In genomic region chr7:52260046-52260665, GRCh38 we compare ENCODE assay signal across 12 cellular contexts.
A peak's percentile ranks its signal among the peaks of the same experiment; 100 is the strongest.
DNase-seq lines count a peak whose midpoint lies in the region; ATAC-seq and TF ChIP-seq lines count a peak whose summit lies in the region.
"Had no signal": no experiment of that assay in that cellular context is flagged by ENCODE, and none has a peak within 500 bp of the region (broad histone marks: within the 10 kb centered on the region; RNA-seq: fewer than 3 reads in every experiment).

No MANE protein-coding gene starts in this region.

- intact Hi-C loops in left lung (cut with DNase I) (no loop called here), body of pancreas (cut with DNase I) (no loop called here)

- TF ChIP-seq POLR2A in body of pancreas (IDR thresholded peaks at IDR 0.05): no peak

- H3K4me1 ChIP-seq in left lung: no peaks in the 10 kb centered on the region
- H3K4me1 ChIP-seq in body of pancreas: no peaks in the 10 kb centered on the region

- H3K27me3 ChIP-seq in left lung (no peaks in the 10 kb centered on the region), body of pancreas (no peaks in the 10 kb centered on the region)

- peak; percentile 46 for DNase-seq in COR-L47 (lab: John Stamatoyannopoulos, UW)
- DNase-seq in HuH-7 (ENCODE audit: low spot score): peak; percentile 29
- DNase-seq in SK-MEL-5 (ENCODE audit: low read depth, low spot score): peak; percentile 63
- DNase-seq in left lung: no peak
- DNase-seq in body of pancreas: no peak
- DNase-seq in hypothalamus (lab: John Stamatoyannopoulos, UW): no peak
- no peak for DNase-seq in dermis blood vessel endothelial cell
- DNase-seq: activated CD4-positive, alpha-beta T cell treated with anti-CD3 and anti-CD28 coated beads, Interleukin-2, amount 10 ng/mL, durations not matched to agents 7 days and 5 days; CD4-positive, alpha-beta T cell; MM.1S; stimulated activated naive CD8-positive, alpha-beta T cell treated with anti-CD3 and anti-CD28 coated beads, Interleukin-15, amount 100 ng/mL, for 72 hours had no signal

- TF ChIP-seq CTCF in left lung (IDR thresholded peaks at IDR 0.05) (no peak), body of pancreas (IDR thresholded peaks at IDR 0.05) (peak in 3 of 7 experiments; percentile 6 to 11 (median 7))

- H3K9me3 ChIP-seq in left lung: peaks cover 0 to 11% of the 10 kb centered on the region in 2 donors
- no peaks in the 10 kb centered on the region for H3K9me3 ChIP-seq in body of pancreas

- H3K27ac ChIP-seq in left lung (no peak overlapping the region), body of pancreas (no peak overlapping the region)

- 53 to 71% methylated on average over 6 of the region's 6 CpGs for WGBS in body of pancreas, 2 donors

- no peak overlapping the region for H3K4me3 ChIP-seq in left lung
- H3K4me3 ChIP-seq in body of pancreas: no peak overlapping the region

- peak; percentile 45 for ATAC-seq in left lung
- no peak for ATAC-seq in body of pancreas
- ATAC-seq in HG02623 (IDR thresholded peaks at IDR 0.05; ENCODE audit: unreplicated experiment): no peak
- ATAC-seq: stimulated activated naive CD8-positive, alpha-beta T cell treated with anti-CD3 and anti-CD28 coated beads, Interleukin-15, amount 100 ng/mL, for 72 hours had no signal

- in situ Hi-C loops in SK-MEL-5 (cut with HindIII; ENCODE audit: low pct_unique_long_range_greater_than_20kb, low sequenced_read_pairs): no loop called here

- H3K36me3 ChIP-seq in left lung: no peaks in the 10 kb centered on the region
- H3K36me3 ChIP-seq in body of pancreas (replicated peaks in 1 of 2; ENCODE audit: insufficient read depth in 1 of 2, low read depth in 2 of 2): no peaks in the 10 kb centered on the region

Comparison
In these comparisons a context has a peak if more than half of its experiments do, and no peak if none do; other contexts are left out.
1. DNase-seq: peak in COR-L47 (single experiment), HuH-7 (single experiment) and SK-MEL-5 (single experiment); none in left lung (0 of 2), body of pancreas (0 of 4), hypothalamus (0 of 51) and dermis blood vessel endothelial cell (single experiment).